ENCODE assay signal across 24 cellular contexts in the genomic region with DNA sequence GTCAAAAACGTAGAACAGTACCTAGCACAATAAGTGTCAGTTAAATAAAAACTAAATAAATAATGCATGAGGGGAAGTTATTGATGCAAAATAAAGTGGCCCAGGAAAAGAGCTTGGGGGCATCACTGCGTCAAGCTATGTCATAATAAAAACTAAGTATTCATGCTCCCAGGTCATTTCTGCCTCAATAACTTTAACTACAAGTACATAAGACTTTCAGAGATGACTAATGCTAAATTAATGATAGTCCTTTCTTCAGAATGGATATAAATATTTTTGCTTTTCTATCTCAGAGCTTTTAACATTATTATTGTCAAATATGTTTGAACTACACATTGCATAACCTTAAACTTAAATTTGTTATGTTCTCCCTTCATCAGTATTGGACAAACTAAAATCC.
"Had no signal": no experiment of that assay in that cellular context is flagged by ENCODE, and none has a peak within 500 bp of the region (broad histone marks: within the 10 kb centered on the region; RNA-seq: fewer than 3 reads in every experiment).

No MANE protein-coding gene starts in this region.

- H3K4me2 ChIP-seq: hepatocyte had no signal

- H3K27ac ChIP-seq: colonic mucosa, dorsolateral prefrontal cortex, esophagus muscularis mucosa, foreskin keratinocyte, gastroesophageal sphincter, heart left ventricle, hepatocyte, left lung, lower lobe of right lung had no signal

- ATAC-seq: foreskin keratinocyte, gastroesophageal sphincter, heart left ventricle, left colon, left lung, left ventricle myocardium superior, lower lobe of right lung, mucosa of descending colon had no signal

- H3K4me3 ChIP-seq: colonic mucosa, dorsolateral prefrontal cortex, esophagus muscularis mucosa, gastroesophageal sphincter, heart left ventricle, hepatocyte, left lung, lower lobe of right lung, mucosa of descending colon had no signal

- H3K79me2 ChIP-seq: hepatocyte had no signal

- H2AFZ ChIP-seq: hepatocyte had no signal

- H3K4me1 ChIP-seq: colonic mucosa, esophagus muscularis mucosa, foreskin keratinocyte, gastroesophageal sphincter, heart left ventricle, left lung, lower lobe of right lung had no signal

- H3K27me3 ChIP-seq: colonic mucosa, esophagus muscularis mucosa, foreskin keratinocyte, gastroesophageal sphincter, heart left ventricle, hepatocyte, left lung had no signal

- H3K36me3 ChIP-seq: colonic mucosa, esophagus muscularis mucosa, gastroesophageal sphincter, heart left ventricle, left lung, lower lobe of right lung had no signal

- FAIRE-seq: endothelial cell of umbilical vein, frontal cortex, islet of Langerhans, keratinocyte had no signal

- H3K9me3 ChIP-seq: colonic mucosa, esophagus muscularis mucosa, gastroesophageal sphincter, heart left ventricle, left lung, lower lobe of right lung, mucosa of descending colon had no signal

- DNase-seq: colonic mucosa; dermis blood vessel endothelial cell; dorsolateral prefrontal cortex; effector CD4-positive, alpha-beta T cell; effector memory CD4-positive, alpha-beta T cell; foreskin keratinocyte; heart left ventricle; hypothalamus; immature natural killer cell; kidney glomerular epithelial cell; left colon; left lung; left ventricle myocardium superior; lower lobe of right lung; mesenchymal stem cell; mucosa of descending colon; naive B cell had no signal
